Comparison of ENCODE assay signal across 30 cellular contexts in the genomic region with DNA sequence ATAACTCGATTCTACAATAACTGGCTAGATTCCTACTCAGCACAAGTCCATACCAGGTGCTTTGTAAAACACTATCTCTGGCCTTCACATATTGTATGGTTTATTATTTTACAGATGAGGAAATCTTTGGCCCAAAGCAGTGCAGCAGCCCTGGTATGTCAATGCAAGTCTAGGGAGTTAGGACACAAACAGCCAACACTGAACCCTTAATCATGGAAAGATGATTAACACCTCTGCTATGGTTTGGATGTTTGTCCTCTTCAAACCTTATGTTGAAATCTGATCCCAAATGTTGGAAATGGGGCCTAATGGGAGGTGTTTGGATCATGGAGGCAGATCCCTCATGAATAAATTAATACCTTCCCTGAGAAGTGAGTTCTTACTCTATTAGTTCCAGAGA.
DNase-seq lines count a peak whose midpoint lies in the region; ATAC-seq and TF ChIP-seq lines count a peak whose summit lies in the region.
"Had no signal": no experiment of that assay in that cellular context is flagged by ENCODE, and none has a peak within 500 bp of the region (broad histone marks: within the 10 kb centered on the region; RNA-seq: fewer than 3 reads in every experiment).

No MANE protein-coding gene starts in this region.

- peaks cover 79% of the 10 kb centered on the region for H3K4me1 Mint-ChIP-seq in HFFc6 (ENCODE audit: low read depth)
- peaks cover 36% of the 10 kb centered on the region for H3K4me1 Mint-ChIP-seq in activated T-helper 17 cell treated with anti-CD3 and anti-CD28 coated beads, Interleukin-2, amount 50 U/mL, for 72 hours

- no peaks in the 10 kb centered on the region; the same call in 1 of the 2 replicates for H3K36me3 Mint-ChIP-seq in HFFc6 (ENCODE audit: low read depth)
- no peaks in the 10 kb centered on the region for H3K36me3 Mint-ChIP-seq in activated T-helper 17 cell treated with anti-CD3 and anti-CD28 coated beads, Interleukin-2, amount 50 U/mL, for 72 hours (ENCODE audit: low read depth)
- H3K36me3 Mint-ChIP-seq: activated naive CD4-positive, alpha-beta T cell treated with anti-CD3 and anti-CD28 coated beads, Interleukin-2, amount 10 ng/mL, durations not matched to agents 7 days and 5 days; naive B cell had no signal

- TF ChIP-seq CTCF in HFFc6 (IDR thresholded peaks at IDR 0.05), result no peak

- H3K27me3 Mint-ChIP-seq in HFFc6 (ENCODE audit: insufficient read depth), result no peaks in the 10 kb centered on the region; the same call in 1 of the 2 replicates
- no peaks in the 10 kb centered on the region for H3K27me3 Mint-ChIP-seq in activated T-helper 17 cell treated with anti-CD3 and anti-CD28 coated beads, Interleukin-2, amount 50 U/mL, for 72 hours
- H3K27me3 Mint-ChIP-seq: activated naive CD4-positive, alpha-beta T cell treated with anti-CD3 and anti-CD28 coated beads, Interleukin-2, amount 10 ng/mL, durations not matched to agents 7 days and 5 days; naive B cell; stimulated activated naive CD8-positive, alpha-beta T cell treated with anti-CD3 and anti-CD28 coated beads, Interleukin-15, Interleukin-2, amounts not matched to agents 100 ng/mL and 50 ng/mL, for 24 hours had no signal

- 0 out of 2 replicates have a peak overlapping the region, but pooled peaks have one; percentile 15 for H3K27ac Mint-ChIP-seq in HFFc6
- H3K27ac Mint-ChIP-seq in activated T-helper 17 cell treated with anti-CD3 and anti-CD28 coated beads, Interleukin-2, amount 50 U/mL, for 72 hours, result no peak overlapping the region
- H3K27ac Mint-ChIP-seq: activated naive CD4-positive, alpha-beta T cell treated with anti-CD3 and anti-CD28 coated beads, Interleukin-2, amount 10 ng/mL, durations not matched to agents 7 days and 5 days; endodermal cell; mesothelial cell of epicardium had no signal

- H3K9me3 Mint-ChIP-seq in HFFc6, result no peaks in the 10 kb centered on the region
- H3K9me3 Mint-ChIP-seq in activated T-helper 17 cell treated with anti-CD3 and anti-CD28 coated beads, Interleukin-2, amount 50 U/mL, for 72 hours, result no peaks in the 10 kb centered on the region
- H3K9me3 Mint-ChIP-seq: activated naive CD4-positive, alpha-beta T cell treated with anti-CD3 and anti-CD28 coated beads, Interleukin-2, amount 10 ng/mL, durations not matched to agents 7 days and 5 days; activated T-helper 1 cell treated with anti-CD3 and anti-CD28 coated beads, Interleukin-12 subunit alpha, Interleukin-12 subunit beta, Interleukin-2, Interleukin-4 antibody, amounts not matched to agents 30 ng/mL and 10 ng/mL and 1 ng/mL, durations not matched to agents 14 hours and 24 hours and 36 hours; mesothelial cell of epicardium; naive B cell; stimulated activated naive CD8-positive, alpha-beta T cell treated with anti-CD3 and anti-CD28 coated beads, Interleukin-15, Interleukin-2, amounts not matched to agents 100 ng/mL and 50 ng/mL, for 24 hours; WTC11 had no signal

- DNase-seq in GM03348 (ENCODE audit: low spot score) (peak; percentile 45), HFFc6 (no peak), astrocyte of the hippocampus (ENCODE audit: low read depth, low spot score) (peak; percentile 25), iris pigment epithelial cell (ENCODE audit: low read depth) (peak; percentile 38), NCI-H1436 treated with DMSO at 0.1 percent for 48 hours (lab: John Stamatoyannopoulos, UW) (no peak), dedifferentiated amniotic fluid mesenchymal stem cell (ENCODE audit: extremely low spot score) (no peak)
- DNase-seq in stimulated activated CD4-positive, alpha-beta T cell treated with anti-CD3 and anti-CD28 coated beads, Interleukin-15, amount 100 ng/mL, for 24 hours, result no peak
- DNase-seq: activated CD4-positive, alpha-beta T cell treated with anti-CD3 and anti-CD28 coated beads, Interleukin-2, amount 50 U/mL, for 4 hours; activated naive CD4-positive, alpha-beta T cell treated with anti-CD3 and anti-CD28 coated beads, Interleukin-2, amount 10 ng/mL, durations not matched to agents 7 days and 5 days; amygdala; DND-41; endodermal cell; GOT3; islet precursor cell; naive B cell; NCI-H1105 treated with DMSO at 0.1 percent for 48 hours; NCI-H2029 treated with DMSO at 0.1 percent for 48 hours; NCI-H2227 treated with DMSO at 0.1 percent for 48 hours; NK-92 treated with Interleukin-12 subunit alpha and Interleukin-12 subunit beta, amount 100 ng/mL, for 24 hours; nucleus accumbens; PC-3; psoas muscle; Right ventricle myocardium superior; T1000; uterus had no signal

- H3K4me3 Mint-ChIP-seq in HFFc6, result no peak overlapping the region
- H3K4me3 Mint-ChIP-seq in activated T-helper 17 cell treated with anti-CD3 and anti-CD28 coated beads, Interleukin-2, amount 50 U/mL, for 72 hours, result no peak overlapping the region
- H3K4me3 Mint-ChIP-seq: activated naive CD4-positive, alpha-beta T cell treated with anti-CD3 and anti-CD28 coated beads, Interleukin-2, amount 10 ng/mL, durations not matched to agents 7 days and 5 days; endodermal cell; mesothelial cell of epicardium; WTC11 had no signal

- ATAC-seq in activated T-helper 17 cell treated with anti-CD3 and anti-CD28 coated beads, Interleukin-2, amount 50 U/mL, for 72 hours (replicated peaks), result no peak
- ATAC-seq: PC-3, WTC11 had no signal

Comparison
In these comparisons a context has a peak if more than half of its experiments do, and no peak if none do; other contexts are left out.
1. DNase-seq: peak in GM03348 (single experiment), astrocyte of the hippocampus (single experiment) and iris pigment epithelial cell (single experiment); none in HFFc6 (single experiment), NCI-H1436 treated with DMSO at 0.1 percent for 48 hours (single experiment), dedifferentiated amniotic fluid mesenchymal stem cell (single experiment) and stimulated activated CD4-positive, alpha-beta T cell treated with anti-CD3 and anti-CD28 coated beads, Interleukin-15, amount 100 ng/mL, for 24 hours (single experiment).